20 cellular contexts compared by ENCODE assay signal in genomic region chr11:12259956-12260355, GRCh38.
A peak's percentile ranks its signal among the peaks of the same experiment; 100 is the strongest.
DNase-seq lines count a peak whose midpoint lies in the region; ATAC-seq and TF ChIP-seq lines count a peak whose summit lies in the region.
"Had no signal": no experiment of that assay in that cellular context is flagged by ENCODE, and none has a peak within 500 bp of the region (broad histone marks: within the 10 kb centered on the region; RNA-seq: fewer than 3 reads in every experiment).

No MANE protein-coding gene starts in this region.

- no peak overlapping the region for H2BK15ac ChIP-seq in mesendoderm (replicated peaks; ENCODE audit: low read depth)

- H3K4me1 ChIP-seq in cardiac muscle cell (ENCODE audit: low read depth) (peaks cover 18% of the 10 kb centered on the region), right cardiac atrium (ENCODE audit: control insufficient read depth, insufficient read depth, low read length) (peaks cover 17% of the 10 kb centered on the region), mesendoderm (ENCODE audit: control insufficient read depth, low read depth, low read length) (peaks cover 6% of the 10 kb centered on the region), smooth muscle cell (ENCODE audit: low read depth) (peaks cover 9% of the 10 kb centered on the region)

- TF ChIP-seq CTCF in cardiac muscle cell (IDR thresholded peaks at IDR 0.05; ENCODE audit: low read depth, low read length) (no peak), smooth muscle cell (IDR thresholded peaks at IDR 0.05; ENCODE audit: borderline replicate concordance, insufficient read depth, poor library complexity, severe bottlenecking) (no peak)

- H3K79me1 ChIP-seq in mesendoderm (ENCODE audit: low read length) = no peaks in the 10 kb centered on the region

- no peaks in the 10 kb centered on the region for H4K20me1 ChIP-seq in smooth muscle cell (ENCODE audit: low read depth)

- H3K4me2 ChIP-seq in mesendoderm (ENCODE audit: low read length) = no peak overlapping the region
- H3K4me2 ChIP-seq in smooth muscle cell = no peak overlapping the region
- H3K4me2 ChIP-seq: PC-9 had no signal

- H2AFZ ChIP-seq in smooth muscle cell (ENCODE audit: low read depth) = no peak overlapping the region
- H2AFZ ChIP-seq: PC-9 had no signal

- peak overlapping the region; percentile 66 for H3K56ac ChIP-seq in mesendoderm (ENCODE audit: low read length)

- H4K5ac ChIP-seq in mesendoderm (ENCODE audit: low read length) = no peak overlapping the region

- 79% methylated on average over 7 of the region's 7 CpGs for WGBS in right cardiac atrium
- no CpG with 5 or more reads among the region's 7 CpGs for WGBS in mesendoderm (ENCODE audit: extremely low coverage, insufficient coverage, low lambda C conversion rate)
- 68% methylated on average over 7 of the region's 7 CpGs for WGBS in smooth muscle cell (ENCODE audit: low lambda C conversion rate)

- H3K4me3 ChIP-seq in cardiac muscle cell (no peak overlapping the region), right cardiac atrium (ENCODE audit: low read length) (no peak overlapping the region), mesendoderm (ENCODE audit: low read length) (no peak overlapping the region), smooth muscle cell (no peak overlapping the region), H7 (ENCODE audit: insufficient read depth, low read depth, low read length) (no peak overlapping the region)
- H3K4me3 ChIP-seq: PC-9, SJCRH30 had no signal

- H2BK5ac ChIP-seq in mesendoderm (ENCODE audit: low read length) = no peak overlapping the region

- intact Hi-C loops in right cardiac atrium (cut with DNase I) = no loop called here

- H2BK120ac ChIP-seq in mesendoderm (ENCODE audit: low read depth, low read length) = no peak overlapping the region

- H3K18ac ChIP-seq in mesendoderm (ENCODE audit: low read length) = peak overlapping the region; percentile 15

- H3K9me3 ChIP-seq in cardiac muscle cell (ENCODE audit: low read depth) = no peaks in the 10 kb centered on the region
- no peaks in the 10 kb centered on the region for H3K9me3 ChIP-seq in right cardiac atrium (ENCODE audit: control insufficient read depth, low read length)
- H3K9me3 ChIP-seq in smooth muscle cell (replicated peaks; ENCODE audit: low read depth) = no peaks in the 10 kb centered on the region
- H3K9me3 ChIP-seq: SJCRH30 had no signal

- no peak overlapping the region for H2AK5ac ChIP-seq in mesendoderm (ENCODE audit: low read length)

- ATAC-seq in right cardiac atrium (no peak), GM18861 (IDR thresholded peaks at IDR 0.05; ENCODE audit: unreplicated experiment) (no peak), HG03139 (IDR thresholded peaks at IDR 0.05; ENCODE audit: unreplicated experiment) (no peak)
- ATAC-seq: Right ventricle myocardium inferior, SK-N-SH treated with all-trans-retinoic acid at 6 μM for 48 hours had no signal

- H3F3A ChIP-seq in smooth muscle cell (ENCODE audit: low read depth) = peaks cover 32% of the 10 kb centered on the region

- peak overlapping the region; percentile 56 for H3K4ac ChIP-seq in mesendoderm (ENCODE audit: low read depth, low read length)

- H3K9ac ChIP-seq in mesendoderm (ENCODE audit: low read length) (no peak overlapping the region), smooth muscle cell (ENCODE audit: low read depth) (no peak overlapping the region)

- H3K27ac ChIP-seq in cardiac muscle cell (peak overlapping the region; percentile 83), right cardiac atrium (ENCODE audit: low read length) (no peak overlapping the region), mesendoderm (ENCODE audit: low read depth, low read length) (no peak overlapping the region), smooth muscle cell (ENCODE audit: low read depth) (peak overlapping the region; percentile 62)
- H3K27ac ChIP-seq: PC-9, SJCRH30 had no signal

- DNase-seq in cardiac muscle cell (ENCODE audit: low read depth in 1 of 2, low spot score in 1 of 2) = no peak
- DNase-seq in right cardiac atrium = no peak
- peak; percentile 92 for DNase-seq in mesendoderm
- no peak for DNase-seq in smooth muscle cell (lab: John Stamatoyannopoulos, UW; ENCODE audit: unreplicated experiment)
- DNase-seq in H7 = no peak
- DNase-seq: CD4-positive, alpha-beta T cell; DMS53; KBM-7; MV-4-11; NCI-H1105; NCI-H1436 treated with DMSO at 0.1 percent for 48 hours; NCI-H187 treated with DMSO at 0.1 percent for 48 hours; NCI-H446 treated with DMSO at 0.1 percent for 48 hours; NCI-H526 treated with DMSO at 0.1 percent for 48 hours; PC-9; SJCRH30 had no signal

- H4K8ac ChIP-seq in mesendoderm (ENCODE audit: low read depth, low read length) = no peak overlapping the region

- no peak overlapping the region for H3K23ac ChIP-seq in mesendoderm (ENCODE audit: low read length)

- H3K36me3 ChIP-seq in cardiac muscle cell (peaks cover 29% of the 10 kb centered on the region), mesendoderm (ENCODE audit: control insufficient read depth, insufficient read depth, low read length) (no peaks in the 10 kb centered on the region), smooth muscle cell (ENCODE audit: low read depth) (peaks cover 4% of the 10 kb centered on the region), H7 (replicated peaks; ENCODE audit: control insufficient read depth, insufficient read depth, low read length) (no peaks in the 10 kb centered on the region)
- H3K36me3 ChIP-seq: SJCRH30 had no signal

- no peaks in the 10 kb centered on the region for H3K27me3 ChIP-seq in cardiac muscle cell
- H3K27me3 ChIP-seq in right cardiac atrium (ENCODE audit: control insufficient read depth, insufficient read depth) = no peaks in the 10 kb centered on the region
- H3K27me3 ChIP-seq in mesendoderm (ENCODE audit: insufficient read depth, low read length, poor library complexity) = no peaks in the 10 kb centered on the region
- no peaks in the 10 kb centered on the region for H3K27me3 ChIP-seq in smooth muscle cell (ENCODE audit: low read depth)
- no peaks in the 10 kb centered on the region for H3K27me3 ChIP-seq in H7 (ENCODE audit: control insufficient read depth, insufficient read depth, low read length)
- H3K27me3 ChIP-seq: SJCRH30 had no signal

- no peaks in the 10 kb centered on the region for H3K79me2 ChIP-seq in mesendoderm (ENCODE audit: control insufficient read depth, insufficient read depth, low read length)
- no peaks in the 10 kb centered on the region for H3K79me2 ChIP-seq in smooth muscle cell (ENCODE audit: low read depth)

Comparison
In these comparisons a context has a peak if more than half of its experiments do, and no peak if none do; other contexts are left out.
1. H3K27ac ChIP-seq: peak in cardiac muscle cell (single experiment) and smooth muscle cell (single experiment); none in right cardiac atrium (single experiment) and mesendoderm (single experiment).